Comparison of ENCODE assay signal across 2 cellular contexts in the genomic region with DNA sequence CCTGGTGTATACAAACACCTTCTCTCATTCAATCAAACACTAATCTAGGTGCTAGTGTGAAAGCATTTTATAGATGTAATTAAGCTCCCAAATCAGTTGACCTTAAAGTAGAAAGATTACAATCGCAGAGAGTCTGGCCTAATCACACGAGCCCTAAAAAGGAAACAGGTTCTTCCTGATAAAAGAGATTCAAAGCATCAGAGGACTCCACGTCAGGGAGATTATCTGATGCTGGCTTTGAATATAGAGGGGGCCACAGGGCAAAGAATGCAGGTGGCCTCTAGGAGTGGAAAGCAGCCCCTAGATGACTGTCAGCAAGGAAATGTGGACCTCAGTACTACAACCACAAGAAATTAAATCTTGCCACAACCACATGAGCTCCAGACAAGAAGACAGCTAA.
TF ChIP-seq lines count a peak whose summit lies in the region.

No MANE protein-coding gene starts in this region.

TF ChIP-seq in SK-N-SH, 30 proteins besides CTCF, POLR2A, EP300 and RAD21 (continued from another document):
- TF ChIP-seq, protein P1, sequence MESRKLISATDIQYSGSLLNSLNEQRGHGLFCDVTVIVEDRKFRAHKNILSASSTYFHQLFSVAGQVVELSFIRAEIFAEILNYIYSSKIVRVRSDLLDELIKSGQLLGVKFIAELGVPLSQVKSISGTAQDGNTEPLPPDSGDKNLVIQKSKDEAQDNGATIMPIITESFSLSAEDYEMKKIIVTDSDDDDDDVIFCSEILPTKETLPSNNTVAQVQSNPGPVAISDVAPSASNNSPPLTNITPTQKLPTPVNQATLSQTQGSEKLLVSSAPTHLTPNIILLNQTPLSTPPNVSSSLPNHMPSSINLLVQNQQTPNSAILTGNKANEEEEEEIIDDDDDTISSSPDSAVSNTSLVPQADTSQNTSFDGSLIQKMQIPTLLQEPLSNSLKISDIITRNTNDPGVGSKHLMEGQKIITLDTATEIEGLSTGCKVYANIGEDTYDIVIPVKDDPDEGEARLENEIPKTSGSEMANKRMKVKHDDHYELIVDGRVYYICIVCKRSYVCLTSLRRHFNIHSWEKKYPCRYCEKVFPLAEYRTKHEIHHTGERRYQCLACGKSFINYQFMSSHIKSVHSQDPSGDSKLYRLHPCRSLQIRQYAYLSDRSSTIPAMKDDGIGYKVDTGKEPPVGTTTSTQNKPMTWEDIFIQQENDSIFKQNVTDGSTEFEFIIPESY (IDR thresholded peaks at IDR 0.05; ENCODE audit: borderline replicate concordance, low read depth): no peak
- no peak for TF ChIP-seq RFX5 (IDR thresholded peaks at IDR 0.05; ENCODE audit: low read length)
- TF ChIP-seq YY1 (IDR thresholded peaks at IDR 0.05; ENCODE audit: low read depth): no peak
- no peak for TF ChIP-seq SMC3 (IDR thresholded peaks at IDR 0.05; ENCODE audit: low read depth, low read length)
- peak; percentile 33; the same call in 1 of the 2 replicates for TF ChIP-seq RCOR1 (IDR thresholded peaks at IDR 0.05; ENCODE audit: low read length)
- no peak for TF ChIP-seq GABPA (IDR thresholded peaks at IDR 0.05; ENCODE audit: low read depth)
- no peak for TF ChIP-seq POLR2AphosphoS5 (IDR thresholded peaks at IDR 0.05; ENCODE audit: low read depth, low read length)
- TF ChIP-seq, protein P2, sequence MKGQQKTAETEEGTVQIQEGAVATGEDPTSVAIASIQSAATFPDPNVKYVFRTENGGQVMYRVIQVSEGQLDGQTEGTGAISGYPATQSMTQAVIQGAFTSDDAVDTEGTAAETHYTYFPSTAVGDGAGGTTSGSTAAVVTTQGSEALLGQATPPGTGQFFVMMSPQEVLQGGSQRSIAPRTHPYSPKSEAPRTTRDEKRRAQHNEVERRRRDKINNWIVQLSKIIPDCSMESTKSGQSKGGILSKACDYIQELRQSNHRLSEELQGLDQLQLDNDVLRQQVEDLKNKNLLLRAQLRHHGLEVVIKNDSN (IDR thresholded peaks at IDR 0.05; ENCODE audit: borderline replicate concordance, low read depth): no peak
- TF ChIP-seq RXRA (IDR thresholded peaks at IDR 0.05; ENCODE audit: borderline replicate concordance, low read depth): no peak
- TF ChIP-seq ELF1 (IDR thresholded peaks at IDR 0.05): no peak
- peak; percentile 13; the same call in 1 of the 2 replicates for TF ChIP-seq GATA2 (CRISPR knock-in tag; IDR thresholded peaks at IDR 0.05)
TF ChIP-seq in SK-N-SH: peak in this region for 2.

TF ChIP-seq in SK-N-SH treated with all-trans-retinoic acid at 6 μM for 48 hours, 23 proteins besides CTCF, POLR2A, EP300 and RAD21 (continued from another document):
- TF ChIP-seq TSHZ2 (CRISPR knock-in tag; IDR thresholded peaks at IDR 0.05) (no peak), CSDC2 (CRISPR knock-in tag; IDR thresholded peaks at IDR 0.05) (no peak), ARNTL (CRISPR knock-in tag; IDR thresholded peaks at IDR 0.05; ENCODE audit: borderline replicate concordance, low read depth) (no peak), ESRRG (CRISPR knock-in tag; IDR thresholded peaks at IDR 0.05) (no peak), TCF4 (CRISPR knock-in tag; IDR thresholded peaks at IDR 0.05; ENCODE audit: borderline replicate concordance) (no peak), ZNF8 (CRISPR knock-in tag; IDR thresholded peaks at IDR 0.05) (no peak), ISL1 (CRISPR knock-in tag; IDR thresholded peaks at IDR 0.05) (no peak), POU6F1 (CRISPR knock-in tag; IDR thresholded peaks at IDR 0.05; ENCODE audit: borderline replicate concordance, low read depth) (no peak), BACH2 (CRISPR knock-in tag; IDR thresholded peaks at IDR 0.05; ENCODE audit: borderline replicate concordance) (no peak), ZFP3 (CRISPR knock-in tag; IDR thresholded peaks at IDR 0.05) (no peak), GLIS3 (CRISPR knock-in tag; IDR thresholded peaks at IDR 0.05) (no peak), PATZ1 (CRISPR knock-in tag; IDR thresholded peaks at IDR 0.05; ENCODE audit: borderline replicate concordance) (no peak), TOX (CRISPR knock-in tag; IDR thresholded peaks at IDR 0.05; ENCODE audit: borderline replicate concordance) (no peak), ZFP30 (CRISPR knock-in tag; IDR thresholded peaks at IDR 0.05) (no peak), CREB5 (CRISPR knock-in tag; IDR thresholded peaks at IDR 0.05; ENCODE audit: low read depth) (no peak), ZNF565 (CRISPR knock-in tag; conservative IDR thresholded peaks at IDR 0.05; ENCODE audit: low read depth) (no peak)
